In the genomic region with DNA sequence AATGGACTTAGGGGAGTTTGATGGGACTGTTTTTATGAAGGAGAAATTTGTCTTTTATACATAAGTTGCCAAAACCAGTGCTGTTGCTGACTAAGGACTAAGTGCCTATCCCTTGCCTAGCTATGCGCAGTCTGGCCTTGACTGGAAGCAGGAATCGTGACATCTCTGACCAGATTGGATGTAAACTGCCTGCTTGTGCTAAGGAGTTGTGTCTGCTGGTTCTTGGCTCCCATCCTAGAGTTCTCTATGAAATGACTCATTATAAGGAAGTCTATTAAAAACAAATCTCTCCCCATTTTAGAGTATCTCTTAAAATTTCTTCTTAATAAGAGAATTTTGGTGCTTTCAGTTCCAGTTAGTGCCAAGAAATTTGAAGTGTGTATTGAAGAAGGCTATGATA, we compare ENCODE assay signal across 10 cellular contexts.
DNase-seq lines count a peak whose midpoint lies in the region; ATAC-seq, FAIRE-seq and TF ChIP-seq lines count a peak whose summit lies in the region.
"Had no signal": no experiment of that assay in that cellular context is flagged by ENCODE, and none has a peak within 500 bp of the region (broad histone marks: within the 10 kb centered on the region; RNA-seq: fewer than 3 reads in every experiment).

No MANE protein-coding gene starts in this region.

- peak overlapping the region; percentile 85 for H3K27ac Mint-ChIP-seq in osteocyte (ENCODE audit: unreplicated experiment)
- H3K27ac Mint-ChIP-seq in natural killer cell treated with Interleukin-12 subunit alpha and Interleukin-12 subunit beta and Interleukin-15 and Interleukin-18, amount 100 ng/mL, for 72 hours, result no peak overlapping the region

- no peaks in the 10 kb centered on the region for H3K27me3 Mint-ChIP-seq in osteocyte (ENCODE audit: unreplicated experiment)
- no peaks in the 10 kb centered on the region for H3K27me3 Mint-ChIP-seq in natural killer cell treated with Interleukin-12 subunit alpha and Interleukin-12 subunit beta and Interleukin-15 and Interleukin-18, amount 100 ng/mL, for 72 hours

- CTCF ChIA-PET in BJ (lab: Yijun Ruan, JAX), result interaction anchor here (0.7 to 2.5 kb wide), 4 partner anchors 10 to 186 kb away, joined by 3 to 13 read pairs (median 7); no protein-coding TSS in a partner anchor

- POLR2A ChIA-PET in BJ (lab: Charles Lee), result no interaction called here

- H3K4me3 ChIP-seq in BJ (ENCODE audit: low read depth, low read length), result no peak overlapping the region
- no peak overlapping the region for H3K4me3 ChIP-seq in lower leg skin (ENCODE audit: low read depth, poor library complexity, severe bottlenecking)

- WGBS in lower leg skin, 2 donors, result 22 to 43% methylated on average over 2 of the region's 2 CpGs

- H3K36me3 ChIP-seq in BJ (ENCODE audit: control insufficient read depth, insufficient read depth, low read length), result peaks cover 8% of the 10 kb centered on the region

- H3K27me3 ChIP-seq in BJ (ENCODE audit: control insufficient read depth, insufficient read depth, low read length), result no peaks in the 10 kb centered on the region

- no peak for TF ChIP-seq CTCF in BJ (IDR thresholded peaks at IDR 0.05; ENCODE audit: insufficient read depth, low read depth, low read length)
- no peak for TF ChIP-seq CTCF in osteocyte (IDR thresholded peaks at IDR 0.05)
- no peak for TF ChIP-seq CTCF in lower leg skin (IDR thresholded peaks at IDR 0.05)

- peak; percentile 84 for FAIRE-seq in RCC 7860 (lab: Jason Lieb, UNC)
- FAIRE-seq: colon had no signal

- H3K9me3 Mint-ChIP-seq in osteocyte (ENCODE audit: unreplicated experiment), result peaks cover 4% of the 10 kb centered on the region
- H3K9me3 Mint-ChIP-seq in natural killer cell treated with Interleukin-12 subunit alpha and Interleukin-12 subunit beta and Interleukin-15 and Interleukin-18, amount 100 ng/mL, for 72 hours, result peaks cover under 1% of the 10 kb centered on the region

- DNase-seq in BJ (ENCODE audit: low read depth), result peak; percentile 98
- peak; percentile 55 for DNase-seq in RCC 7860 (ENCODE audit: low spot score)
- DNase-seq in fibroblast of peridontal ligament (ENCODE audit: extremely low read depth), result peak; percentile 96
- no peak for DNase-seq in osteocyte (ENCODE audit: extremely low spot score, unreplicated experiment)
- DNase-seq in natural killer cell treated with Interleukin-12 subunit alpha and Interleukin-12 subunit beta and Interleukin-15 and Interleukin-18, amount 100 ng/mL, for 72 hours (ENCODE audit: low spot score), result no peak
- no peak for DNase-seq in lower leg skin (ENCODE audit: low spot score in 2 of 2)
- DNase-seq: GDM1 had no signal

- H3K4me1 Mint-ChIP-seq in osteocyte (ENCODE audit: unreplicated experiment), result peaks cover 50% of the 10 kb centered on the region
- H3K4me1 Mint-ChIP-seq in natural killer cell treated with Interleukin-12 subunit alpha and Interleukin-12 subunit beta and Interleukin-15 and Interleukin-18, amount 100 ng/mL, for 72 hours (ENCODE audit: low read depth in 2 of 2), result no peaks in the 10 kb centered on the region

- ATAC-seq in GM21723 (IDR thresholded peaks at IDR 0.05; ENCODE audit: unreplicated experiment) (no peak), GM19035 (IDR thresholded peaks at IDR 0.05; ENCODE audit: unreplicated experiment) (no peak)
- no peak for ATAC-seq in natural killer cell treated with Interleukin-12 subunit alpha and Interleukin-12 subunit beta and Interleukin-15 and Interleukin-18, amount 100 ng/mL, for 72 hours

- no peak for TF ChIP-seq POLR2A in lower leg skin (IDR thresholded peaks at IDR 0.05)

- intact Hi-C loops in lower leg skin (cut with DNase I; ENCODE audit: low total_unique reads), result no loop called here

- H3K4me3 Mint-ChIP-seq in osteocyte (ENCODE audit: unreplicated experiment), result no peak overlapping the region
- H3K4me3 Mint-ChIP-seq in natural killer cell treated with Interleukin-12 subunit alpha and Interleukin-12 subunit beta and Interleukin-15 and Interleukin-18, amount 100 ng/mL, for 72 hours, result no peak overlapping the region

- H3K36me3 Mint-ChIP-seq in osteocyte (ENCODE audit: unreplicated experiment), result peaks cover 9% of the 10 kb centered on the region
- H3K36me3 Mint-ChIP-seq in natural killer cell treated with Interleukin-12 subunit alpha and Interleukin-12 subunit beta and Interleukin-15 and Interleukin-18, amount 100 ng/mL, for 72 hours, result no peaks in the 10 kb centered on the region

Comparison
In these comparisons a context has a peak if more than half of its experiments do, and no peak if none do; other contexts are left out.
1. DNase-seq: peak in BJ (single experiment), RCC 7860 (single experiment) and fibroblast of peridontal ligament (single experiment); none in osteocyte (single experiment), natural killer cell treated with Interleukin-12 subunit alpha and Interleukin-12 subunit beta and Interleukin-15 and Interleukin-18, amount 100 ng/mL, for 72 hours (single experiment) and lower leg skin (0 of 2).